In the genomic region with DNA sequence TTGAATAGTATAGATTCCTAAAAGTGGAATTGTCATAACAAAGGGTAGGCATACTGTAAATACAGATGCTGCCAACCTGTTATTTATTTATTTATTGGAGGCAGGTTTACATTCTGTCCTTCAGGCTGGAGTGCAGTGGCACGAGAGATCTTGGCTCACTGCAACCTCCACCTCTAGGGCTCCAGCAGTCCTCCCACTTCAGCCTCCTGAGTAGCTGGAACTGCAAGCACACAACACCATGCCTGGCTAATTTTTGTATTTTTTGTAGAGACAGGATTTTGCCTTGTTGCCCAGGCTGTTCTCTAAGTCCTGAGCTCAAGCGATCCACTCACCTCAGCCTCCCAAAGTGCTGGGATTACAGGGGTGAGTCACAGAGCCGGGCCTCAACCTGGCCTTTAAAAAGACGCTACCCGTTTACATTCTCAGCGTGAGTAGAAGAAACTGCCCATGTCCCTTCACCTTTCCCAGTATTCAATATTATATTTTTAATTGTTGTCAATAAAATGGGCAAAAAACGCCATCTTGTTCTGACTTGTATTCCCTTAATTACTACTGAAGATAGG, we compare ENCODE assay signal across 24 cellular contexts.
"Had no signal": no experiment of that assay in that cellular context is flagged by ENCODE, and none has a peak within 500 bp of the region (broad histone marks: within the 10 kb centered on the region; RNA-seq: fewer than 3 reads in every experiment).

No MANE protein-coding gene starts in this region.

- ATAC-seq: activated CD4-positive, alpha-beta T cell treated with anti-CD3 and anti-CD28 coated beads for 36 hours; activated T-cell treated with anti-CD3 and anti-CD28 coated beads, Interleukin-2, amount 50 U/mL, for 72 hours had no signal

- DNase-seq: activated CD4-positive, alpha-beta memory T cell treated with anti-CD3 and anti-CD28 coated beads, Interleukin-2, amount 10 ng/mL, durations not matched to agents 7 days and 5 days; activated CD4-positive, alpha-beta T cell treated with anti-CD3 and anti-CD28 coated beads for 36 hours; activated CD4-positive, alpha-beta T cell treated with anti-CD3 and anti-CD28 coated beads, Interleukin-2, amount 50 U/mL, for 1 hour; activated CD4-positive, CD25-positive, alpha-beta regulatory T cell; activated CD8-positive, alpha-beta memory T cell treated with anti-CD3 and anti-CD28 coated beads, Interleukin-2, amount 50 U/mL, for 4 hours; activated gamma-delta T cell treated with Interleukin-2 at 50 U/mL for 16 hours; activated naive CD4-positive, alpha-beta T cell treated with anti-CD3 and anti-CD28 coated beads, Interleukin-2, amount 10 ng/mL, durations not matched to agents 7 days and 5 days; activated naive CD8-positive, alpha-beta T cell treated with anti-CD3 and anti-CD28 coated beads for 36 hours; activated T-cell treated with anti-CD3 and anti-CD28 coated beads, Interleukin-2, amount 50 U/mL, for 72 hours; cerebellar nuclear complex; NCI-H1105 treated with DMSO at 0.1 percent for 48 hours; NCI-H1436 treated with DMSO at 0.1 percent for 48 hours; NCI-H187; NCI-H2081; NCI-H510A treated with DMSO at 0.1 percent for 48 hours; NK-92 treated with Interleukin-12 subunit alpha and Interleukin-12 subunit beta, amount 100 ng/mL, for 24 hours; OCI-M1; Peyer's patch; Right ventricle myocardium superior had no signal

- H3K27me3 Mint-ChIP-seq: activated CD4-positive, alpha-beta T cell treated with anti-CD3 and anti-CD28 coated beads for 36 hours; activated naive CD8-positive, alpha-beta T cell treated with anti-CD3 and anti-CD28 coated beads for 36 hours had no signal

- H3K36me3 Mint-ChIP-seq: activated naive CD8-positive, alpha-beta T cell treated with anti-CD3 and anti-CD28 coated beads for 36 hours had no signal

- H3K27ac Mint-ChIP-seq: activated CD4-positive, alpha-beta memory T cell treated with anti-CD3 and anti-CD28 coated beads, Interleukin-2, amount 10 ng/mL, durations not matched to agents 7 days and 5 days; activated CD4-positive, alpha-beta T cell treated with anti-CD3 and anti-CD28 coated beads for 36 hours; activated naive CD4-positive, alpha-beta T cell treated with anti-CD3 and anti-CD28 coated beads, Interleukin-2, amount 10 ng/mL, durations not matched to agents 7 days and 5 days; activated naive CD8-positive, alpha-beta T cell treated with anti-CD3 and anti-CD28 coated beads for 36 hours; activated T-cell treated with anti-CD3 and anti-CD28 coated beads, Interleukin-2, amount 50 U/mL, for 72 hours; activated T-helper 2 cell treated with anti-CD3 and anti-CD28 coated beads, Interferon-gamma antibody, Interleukin-2, Interleukin-4, amounts not matched to agents 10 μg/mL and 5 μg/mL and 100 μg/mL, durations not matched to agents 14 hours and 24 hours and 36 hours; T-helper 1 cell treated with Interleukin-12 subunit alpha and Interleukin-12 subunit beta and Interleukin-4 antibody, amounts not matched to agents 30 μg/mL and 1 μg/mL, for 36 hours had no signal

- H3K4me3 ChIP-seq: Peyer's patch, SJSA1 had no signal

- H3K36me3 ChIP-seq: Peyer's patch had no signal

- H3K27me3 ChIP-seq: Peyer's patch, SJSA1 had no signal

- H3K9me3 ChIP-seq: Peyer's patch, SJSA1 had no signal

- H3K4me3 Mint-ChIP-seq: activated CD4-positive, alpha-beta memory T cell treated with anti-CD3 and anti-CD28 coated beads, Interleukin-2, amount 10 ng/mL, durations not matched to agents 7 days and 5 days; activated CD4-positive, alpha-beta T cell treated with anti-CD3 and anti-CD28 coated beads for 36 hours; activated naive CD4-positive, alpha-beta T cell treated with anti-CD3 and anti-CD28 coated beads, Interleukin-2, amount 10 ng/mL, durations not matched to agents 7 days and 5 days; activated naive CD8-positive, alpha-beta T cell treated with anti-CD3 and anti-CD28 coated beads for 36 hours; activated T-cell treated with anti-CD3 and anti-CD28 coated beads, Interleukin-2, amount 50 U/mL, for 72 hours; T-helper 1 cell treated with Interleukin-12 subunit alpha and Interleukin-12 subunit beta and Interleukin-4 antibody, amounts not matched to agents 30 μg/mL and 1 μg/mL, for 36 hours had no signal

- H3K27ac ChIP-seq: Peyer's patch, RWPE1, SJSA1, VCaP had no signal

- H3K9me3 Mint-ChIP-seq: activated CD4-positive, alpha-beta memory T cell treated with anti-CD3 and anti-CD28 coated beads, Interleukin-2, amount 10 ng/mL, durations not matched to agents 7 days and 5 days; activated naive CD4-positive, alpha-beta T cell treated with anti-CD3 and anti-CD28 coated beads, Interleukin-2, amount 10 ng/mL, durations not matched to agents 7 days and 5 days; activated naive CD8-positive, alpha-beta T cell treated with anti-CD3 and anti-CD28 coated beads for 36 hours; activated T-cell treated with anti-CD3 and anti-CD28 coated beads, Interleukin-2, amount 50 U/mL, for 72 hours; activated T-helper 2 cell treated with anti-CD3 and anti-CD28 coated beads, Interferon-gamma antibody, Interleukin-2, Interleukin-4, amounts not matched to agents 10 μg/mL and 5 μg/mL and 100 μg/mL, durations not matched to agents 14 hours and 24 hours and 36 hours; T-helper 1 cell treated with Interleukin-12 subunit alpha and Interleukin-12 subunit beta and Interleukin-4 antibody, amounts not matched to agents 30 μg/mL and 1 μg/mL, for 36 hours had no signal
